In genomic region chr14:33611405-33612183, GRCh38 we compare ENCODE assay signal across 1 cellular context.
TF ChIP-seq lines count a peak whose summit lies in the region.

No MANE protein-coding gene starts in this region.

TF ChIP-seq in GM12878, 131 proteins besides CTCF, POLR2A, EP300 and RAD21:
- no peak for TF ChIP-seq SMARCA5 (IDR thresholded peaks at IDR 0.05)
- no peak for TF ChIP-seq IKZF2 (IDR thresholded peaks at IDR 0.05)
- no peak for TF ChIP-seq KLF5 (IDR thresholded peaks at IDR 0.05; ENCODE audit: partially characterized antibody)
- TF ChIP-seq GABPA (IDR thresholded peaks at IDR 0.05; ENCODE audit: low read depth): no peak
- TF ChIP-seq PKNOX1 (IDR thresholded peaks at IDR 0.05): no peak
- TF ChIP-seq PML (IDR thresholded peaks at IDR 0.05; ENCODE audit: low read length): no peak
- no peak for TF ChIP-seq CBX3 (IDR thresholded peaks at IDR 0.05; ENCODE audit: borderline replicate concordance, low read depth)
- no peak for TF ChIP-seq JUND (IDR thresholded peaks at IDR 0.05; ENCODE audit: low read depth, low read length)
- TF ChIP-seq KDM1A (IDR thresholded peaks at IDR 0.05; ENCODE audit: borderline replicate concordance): no peak
- TF ChIP-seq GATAD2B (conservative IDR thresholded peaks at IDR 0.05; ENCODE audit: low read depth): no peak
- TF ChIP-seq FOS (IDR thresholded peaks at IDR 0.05; ENCODE audit: borderline replicate concordance, extremely low read depth, insufficient read length): no peak
- no peak for TF ChIP-seq E2F8 (IDR thresholded peaks at IDR 0.05; ENCODE audit: low read depth, partially characterized antibody)
- no peak for TF ChIP-seq PAX5 (IDR thresholded peaks at IDR 0.05; ENCODE audit: borderline replicate concordance, low read depth, low read length)
- TF ChIP-seq HDGF (IDR thresholded peaks at IDR 0.05): no peak
